Comparison of ENCODE assay signal across 30 cellular contexts in the genomic region with DNA sequence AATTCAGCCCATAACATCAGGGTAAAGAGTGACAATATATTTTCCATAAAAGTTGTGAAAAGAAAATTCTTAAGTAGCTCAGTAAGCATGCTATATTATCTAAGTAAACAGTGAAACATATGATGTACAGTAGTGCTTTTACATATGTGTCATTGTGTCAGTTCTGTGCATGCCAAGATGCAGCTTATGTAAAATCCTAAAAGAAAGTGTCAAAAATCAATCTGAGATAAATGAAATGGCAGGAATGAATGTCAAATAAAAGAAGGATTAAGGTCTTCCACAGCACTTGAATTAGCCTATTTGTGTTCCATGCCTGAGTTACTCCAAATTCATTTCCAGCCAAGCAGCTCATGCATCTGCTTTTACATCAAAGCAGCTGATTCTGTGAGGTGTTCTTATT.
"Had no signal": no experiment of that assay in that cellular context is flagged by ENCODE, and none has a peak within 500 bp of the region (broad histone marks: within the 10 kb centered on the region; RNA-seq: fewer than 3 reads in every experiment).

No MANE protein-coding gene starts in this region.

- H3K9me3 Mint-ChIP-seq: activated naive CD8-positive, alpha-beta T cell treated with anti-CD3 and anti-CD28 coated beads for 36 hours had no signal

- H3K4me1 Mint-ChIP-seq: activated CD4-positive, alpha-beta T cell treated with anti-CD3 and anti-CD28 coated beads for 36 hours; activated CD4-positive, alpha-beta T cell treated with anti-CD3 and anti-CD28 coated beads, Interleukin-2, amount 10 ng/mL, durations not matched to agents 7 days and 5 days; activated naive CD4-positive, alpha-beta T cell treated with anti-CD3 and anti-CD28 coated beads, Interleukin-2, amount 50 U/mL, for 24 hours; activated naive CD8-positive, alpha-beta T cell treated with anti-CD3 and anti-CD28 coated beads for 36 hours; activated naive CD8-positive, alpha-beta T cell treated with anti-CD3 and anti-CD28 coated beads, Interleukin-2, amount 50 U/mL, for 24 hours; activated T-helper 17 cell treated with anti-CD3 and anti-CD28 coated beads, Interleukin-2, amount 50 U/mL, for 72 hours had no signal

- H3K36me3 Mint-ChIP-seq: activated naive CD4-positive, alpha-beta T cell treated with anti-CD3 and anti-CD28 coated beads, Interleukin-2, amount 50 U/mL, for 24 hours; activated naive CD8-positive, alpha-beta T cell treated with anti-CD3 and anti-CD28 coated beads for 36 hours had no signal

- H3K27ac Mint-ChIP-seq: activated CD4-positive, alpha-beta T cell treated with anti-CD3 and anti-CD28 coated beads for 36 hours; activated CD4-positive, alpha-beta T cell treated with anti-CD3 and anti-CD28 coated beads, Interleukin-2, amount 10 ng/mL, durations not matched to agents 7 days and 5 days; activated CD8-positive, alpha-beta T cell treated with anti-CD3 and anti-CD28 coated beads for 36 hours; activated naive CD4-positive, alpha-beta T cell treated with anti-CD3 and anti-CD28 coated beads for 36 hours; activated naive CD4-positive, alpha-beta T cell treated with anti-CD3 and anti-CD28 coated beads, Interleukin-2, amount 50 U/mL, for 24 hours; activated naive CD8-positive, alpha-beta T cell treated with anti-CD3 and anti-CD28 coated beads for 36 hours; activated naive CD8-positive, alpha-beta T cell treated with anti-CD3 and anti-CD28 coated beads, Interleukin-2, amount 50 U/mL, for 24 hours; activated T-helper 17 cell treated with anti-CD3 and anti-CD28 coated beads, Interleukin-2, amount 50 U/mL, for 72 hours; effector memory CD8-positive, alpha-beta T cell had no signal

- DNase-seq: activated CD4-positive, alpha-beta T cell treated with anti-CD3 and anti-CD28 coated beads for 36 hours; activated CD4-positive, alpha-beta T cell treated with anti-CD3 and anti-CD28 coated beads, Interleukin-2, amount 10 ng/mL, durations not matched to agents 7 days and 5 days; activated CD4-positive, alpha-beta T cell treated with anti-CD3 and anti-CD28 coated beads, Interleukin-2, amount 50 U/mL, for 48 hours; activated CD4-positive, CD25-positive, alpha-beta regulatory T cell; activated CD4-positive, CD25-positive, alpha-beta regulatory T cell treated with anti-CD3 and anti-CD28 coated beads, Interleukin-2, amount 50 U/mL, for 72 hours; activated CD8-positive, alpha-beta memory T cell treated with anti-CD3 and anti-CD28 coated beads for 24 hours; activated CD8-positive, alpha-beta T cell treated with anti-CD3 and anti-CD28 coated beads for 36 hours; activated effector memory CD4-positive, alpha-beta T cell treated with Interleukin-2 at 50 U/mL for 16 hours; activated gamma-delta T cell treated with Interleukin-2 at 50 U/mL for 16 hours; activated naive CD4-positive, alpha-beta T cell treated with anti-CD3 and anti-CD28 coated beads for 36 hours; activated naive CD8-positive, alpha-beta T cell treated with anti-CD3 and anti-CD28 coated beads for 36 hours; activated naive CD8-positive, alpha-beta T cell treated with anti-CD3 and anti-CD28 coated beads, Interleukin-2, amount 50 U/mL, for 24 hours; activated T-cell treated with anti-CD3 and anti-CD28 coated beads, Interleukin-2, amount 50 U/mL, for 4 hours; adrenal gland; amygdala; aorta; body of pancreas; caudate nucleus; cortex of kidney; dermis blood vessel endothelial cell; effector CD4-positive, alpha-beta T cell; effector memory CD8-positive, alpha-beta T cell; erythroblast; foreskin keratinocyte; gastrocnemius medialis; glutamatergic neuron; heart left ventricle; T-helper 2 cell had no signal

- H3K4me3 Mint-ChIP-seq: activated CD4-positive, alpha-beta T cell treated with anti-CD3 and anti-CD28 coated beads for 36 hours; activated CD4-positive, alpha-beta T cell treated with anti-CD3 and anti-CD28 coated beads, Interleukin-2, amount 10 ng/mL, durations not matched to agents 7 days and 5 days; activated CD8-positive, alpha-beta T cell treated with anti-CD3 and anti-CD28 coated beads for 36 hours; activated naive CD4-positive, alpha-beta T cell treated with anti-CD3 and anti-CD28 coated beads for 36 hours; activated naive CD4-positive, alpha-beta T cell treated with anti-CD3 and anti-CD28 coated beads, Interleukin-2, amount 50 U/mL, for 24 hours; activated naive CD8-positive, alpha-beta T cell treated with anti-CD3 and anti-CD28 coated beads for 36 hours; activated naive CD8-positive, alpha-beta T cell treated with anti-CD3 and anti-CD28 coated beads, Interleukin-2, amount 50 U/mL, for 24 hours; activated T-cell treated with anti-CD3 and anti-CD28 coated beads, Interleukin-2, amount 50 U/mL, for 4 hours; activated T-helper 17 cell treated with anti-CD3 and anti-CD28 coated beads, Interleukin-2, amount 50 U/mL, for 72 hours; effector memory CD8-positive, alpha-beta T cell had no signal

- H3K27me3 Mint-ChIP-seq: activated CD4-positive, alpha-beta T cell treated with anti-CD3 and anti-CD28 coated beads, Interleukin-2, amount 10 ng/mL, durations not matched to agents 7 days and 5 days; activated CD8-positive, alpha-beta T cell treated with anti-CD3 and anti-CD28 coated beads for 36 hours; activated naive CD4-positive, alpha-beta T cell treated with anti-CD3 and anti-CD28 coated beads, Interleukin-2, amount 50 U/mL, for 24 hours; activated naive CD8-positive, alpha-beta T cell treated with anti-CD3 and anti-CD28 coated beads for 36 hours; activated T-helper 17 cell treated with anti-CD3 and anti-CD28 coated beads, Interleukin-2, amount 50 U/mL, for 72 hours; effector memory CD8-positive, alpha-beta T cell had no signal
